ENCODE assay signal across 9 cellular contexts in the genomic region with DNA sequence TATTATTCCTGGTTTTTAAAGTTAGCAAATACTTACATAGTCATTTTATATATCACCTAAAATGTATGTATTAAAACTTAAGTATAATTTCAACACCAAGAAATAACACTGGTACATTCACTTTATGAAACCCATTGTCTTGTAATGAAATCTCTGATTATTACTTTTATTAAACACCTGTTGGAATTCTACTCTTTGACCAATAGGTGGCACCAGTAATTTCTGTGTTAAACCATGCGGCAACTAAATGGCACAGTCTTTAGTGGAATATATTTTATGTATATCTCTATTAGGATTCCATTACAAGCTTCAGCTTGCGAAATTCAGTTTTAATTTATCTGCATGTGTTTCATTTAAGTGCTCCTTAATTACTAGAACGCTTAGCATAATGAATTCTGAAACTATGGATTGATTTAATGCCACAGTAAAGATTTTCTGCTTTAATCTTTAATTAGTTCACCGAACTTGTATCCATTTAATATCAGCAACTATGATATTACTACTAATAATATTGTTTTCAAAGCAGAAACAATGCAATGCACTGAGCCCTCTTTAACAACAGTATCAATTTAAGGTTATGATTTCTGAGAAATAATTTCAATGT.
DNase-seq lines count a peak whose midpoint lies in the region; ATAC-seq and TF ChIP-seq lines count a peak whose summit lies in the region.
"Had no signal": no experiment of that assay in that cellular context is flagged by ENCODE, and none has a peak within 500 bp of the region (broad histone marks: within the 10 kb centered on the region; RNA-seq: fewer than 3 reads in every experiment).

No MANE protein-coding gene starts in this region.

- no peak for TF ChIP-seq POLR2A in lower leg skin (IDR thresholded peaks at IDR 0.05)

- WGBS in lower leg skin, 2 donors: 29 to 31% methylated on average over 4 of the region's 4 CpGs

- H3K9me3 ChIP-seq in adipocyte (ENCODE audit: control insufficient read depth, low read length): no peaks in the 10 kb centered on the region

- H2AFZ ChIP-seq in GM23338: no peak overlapping the region

- no peak overlapping the region for H3K27ac Mint-ChIP-seq in GM23338
- H3K27ac Mint-ChIP-seq: activated B cell treated with CpG ODN at 0.5 μM for 24 hours had no signal

- no peaks in the 10 kb centered on the region for H3F3A ChIP-seq in GM23338 (replicated peaks; ENCODE audit: low read depth)

- H3K27me3 ChIP-seq in GM23338 (ENCODE audit: insufficient read depth) (no peaks in the 10 kb centered on the region), adipocyte (replicated peaks; ENCODE audit: control insufficient read depth, insufficient read depth, low read length) (no peaks in the 10 kb centered on the region)

- H3K4me3 ChIP-seq in GM23338 (no peak overlapping the region), adipocyte (ENCODE audit: low read length) (no peak overlapping the region), lower leg skin (ENCODE audit: low read depth, poor library complexity, severe bottlenecking) (no peak overlapping the region)

- peak; percentile 44 for DNase-seq in G401 (ENCODE audit: low spot score)
- DNase-seq in GM23338 (ENCODE audit: low spot score): peak; percentile 62
- peak; percentile 67 for DNase-seq in NCI-H1092 treated with DMSO at 0.1 percent for 48 hours (lab: John Stamatoyannopoulos, UW)
- DNase-seq in adipocyte (ENCODE audit: low read depth): peak; percentile 83
- DNase-seq in left kidney (ENCODE audit: low read depth, low spot score): peak; percentile 68
- DNase-seq in lower leg skin (ENCODE audit: low spot score in 2 of 2): no peak
- no peak for DNase-seq in effector CD4-positive, alpha-beta T cell
- DNase-seq: activated B cell treated with CpG ODN at 0.5 μM for 24 hours had no signal

- no peaks in the 10 kb centered on the region for H3K79me2 ChIP-seq in GM23338 (replicated peaks; ENCODE audit: insufficient read depth)

- in situ Hi-C loops in G401 (cut with HindIII; ENCODE audit: low sequenced_read_pairs): no loop called here

- H3K9ac ChIP-seq in adipocyte (ENCODE audit: low read length): no peak overlapping the region

- H3K4me3 Mint-ChIP-seq in GM23338: no peak overlapping the region
- H3K4me3 Mint-ChIP-seq: activated B cell treated with CpG ODN at 0.5 μM for 24 hours had no signal

- no peaks in the 10 kb centered on the region for H3K9me3 Mint-ChIP-seq in GM23338
- H3K9me3 Mint-ChIP-seq: activated B cell treated with CpG ODN at 0.5 μM for 24 hours had no signal

- H3K36me3 ChIP-seq in GM23338 (ENCODE audit: insufficient read depth) (no peaks in the 10 kb centered on the region), adipocyte (ENCODE audit: control insufficient read depth, insufficient read depth, low read length, severe bottlenecking) (no peaks in the 10 kb centered on the region)

- H4K20me1 ChIP-seq in GM23338 (replicated peaks; ENCODE audit: insufficient read depth): no peaks in the 10 kb centered on the region

- no peaks in the 10 kb centered on the region for H3K9me2 ChIP-seq in GM23338 (ENCODE audit: insufficient read depth)

- no peaks in the 10 kb centered on the region for H3K36me3 Mint-ChIP-seq in GM23338 (ENCODE audit: low read depth)

- intact Hi-C loops in lower leg skin (cut with DNase I; ENCODE audit: low total_unique reads): no loop called here

- no peaks in the 10 kb centered on the region for H3K27me3 Mint-ChIP-seq in GM23338 (ENCODE audit: insufficient read depth, low read depth, poor library complexity)
- H3K27me3 Mint-ChIP-seq: activated B cell treated with CpG ODN at 0.5 μM for 24 hours had no signal

- no peak overlapping the region for H3K27ac ChIP-seq in GM23338 (ENCODE audit: low read depth)

- H3K4me1 ChIP-seq in GM23338 (ENCODE audit: insufficient read depth): no peaks in the 10 kb centered on the region
- H3K4me1 ChIP-seq in adipocyte (ENCODE audit: control insufficient read depth, insufficient read depth, low read length): peaks cover 2% of the 10 kb centered on the region

- TF ChIP-seq CTCF in GM23338 (conservative IDR thresholded peaks at IDR 0.05; ENCODE audit: low read depth in 2 of 2) (peak; percentile 60 to 86), lower leg skin (IDR thresholded peaks at IDR 0.05) (no peak)

- ATAC-seq in GM23338 (no peak), HG03520 (IDR thresholded peaks at IDR 0.05; ENCODE audit: unreplicated experiment) (no peak)

- peaks cover 5% of the 10 kb centered on the region; the same call in 1 of the 3 replicates for H3K4me1 Mint-ChIP-seq in GM23338
- H3K4me1 Mint-ChIP-seq: activated B cell treated with CpG ODN at 0.5 μM for 24 hours had no signal

- no peak overlapping the region for H3K4me2 ChIP-seq in GM23338

TF ChIP-seq in GM23338, 12 proteins besides CTCF, POLR2A, EP300 and RAD21 (continues in another document):
- TF ChIP-seq JUNB (IDR thresholded peaks at IDR 0.05; ENCODE audit: unreplicated experiment) (no peak), EZH2 (IDR thresholded peaks at IDR 0.05; ENCODE audit: low read depth, unreplicated experiment) (no peak), ZNF114 (CRISPR knock-in tag; IDR thresholded peaks at IDR 0.05) (no peak), POLR2AphosphoS5 (IDR thresholded peaks at IDR 0.05; ENCODE audit: low read depth) (no peak), CREB1 (CRISPR knock-in tag; IDR thresholded peaks at IDR 0.05; ENCODE audit: low read depth) (no peak), NANOG (IDR thresholded peaks at IDR 0.05; ENCODE audit: borderline replicate concordance) (no peak)
- TF ChIP-seq, protein P1, sequence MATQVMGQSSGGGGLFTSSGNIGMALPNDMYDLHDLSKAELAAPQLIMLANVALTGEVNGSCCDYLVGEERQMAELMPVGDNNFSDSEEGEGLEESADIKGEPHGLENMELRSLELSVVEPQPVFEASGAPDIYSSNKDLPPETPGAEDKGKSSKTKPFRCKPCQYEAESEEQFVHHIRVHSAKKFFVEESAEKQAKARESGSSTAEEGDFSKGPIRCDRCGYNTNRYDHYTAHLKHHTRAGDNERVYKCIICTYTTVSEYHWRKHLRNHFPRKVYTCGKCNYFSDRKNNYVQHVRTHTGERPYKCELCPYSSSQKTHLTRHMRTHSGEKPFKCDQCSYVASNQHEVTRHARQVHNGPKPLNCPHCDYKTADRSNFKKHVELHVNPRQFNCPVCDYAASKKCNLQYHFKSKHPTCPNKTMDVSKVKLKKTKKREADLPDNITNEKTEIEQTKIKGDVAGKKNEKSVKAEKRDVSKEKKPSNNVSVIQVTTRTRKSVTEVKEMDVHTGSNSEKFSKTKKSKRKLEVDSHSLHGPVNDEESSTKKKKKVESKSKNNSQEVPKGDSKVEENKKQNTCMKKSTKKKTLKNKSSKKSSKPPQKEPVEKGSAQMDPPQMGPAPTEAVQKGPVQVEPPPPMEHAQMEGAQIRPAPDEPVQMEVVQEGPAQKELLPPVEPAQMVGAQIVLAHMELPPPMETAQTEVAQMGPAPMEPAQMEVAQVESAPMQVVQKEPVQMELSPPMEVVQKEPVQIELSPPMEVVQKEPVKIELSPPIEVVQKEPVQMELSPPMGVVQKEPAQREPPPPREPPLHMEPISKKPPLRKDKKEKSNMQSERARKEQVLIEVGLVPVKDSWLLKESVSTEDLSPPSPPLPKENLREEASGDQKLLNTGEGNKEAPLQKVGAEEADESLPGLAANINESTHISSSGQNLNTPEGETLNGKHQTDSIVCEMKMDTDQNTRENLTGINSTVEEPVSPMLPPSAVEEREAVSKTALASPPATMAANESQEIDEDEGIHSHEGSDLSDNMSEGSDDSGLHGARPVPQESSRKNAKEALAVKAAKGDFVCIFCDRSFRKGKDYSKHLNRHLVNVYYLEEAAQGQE (IDR thresholded peaks at IDR 0.05; ENCODE audit: unreplicated experiment): no peak
- TF ChIP-seq, protein P2, sequence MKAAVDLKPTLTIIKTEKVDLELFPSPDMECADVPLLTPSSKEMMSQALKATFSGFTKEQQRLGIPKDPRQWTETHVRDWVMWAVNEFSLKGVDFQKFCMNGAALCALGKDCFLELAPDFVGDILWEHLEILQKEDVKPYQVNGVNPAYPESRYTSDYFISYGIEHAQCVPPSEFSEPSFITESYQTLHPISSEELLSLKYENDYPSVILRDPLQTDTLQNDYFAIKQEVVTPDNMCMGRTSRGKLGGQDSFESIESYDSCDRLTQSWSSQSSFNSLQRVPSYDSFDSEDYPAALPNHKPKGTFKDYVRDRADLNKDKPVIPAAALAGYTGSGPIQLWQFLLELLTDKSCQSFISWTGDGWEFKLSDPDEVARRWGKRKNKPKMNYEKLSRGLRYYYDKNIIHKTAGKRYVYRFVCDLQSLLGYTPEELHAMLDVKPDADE (IDR thresholded peaks at IDR 0.05): no peak

Comparison
In these comparisons a context has a peak if more than half of its experiments do, and no peak if none do; other contexts are left out.
1. DNase-seq: peak in G401 (single experiment), GM23338 (single experiment), NCI-H1092 treated with DMSO at 0.1 percent for 48 hours (single experiment), adipocyte (single experiment) and left kidney (single experiment); none in lower leg skin (0 of 2) and effector CD4-positive, alpha-beta T cell (single experiment).
2. CTCF ChIP-seq: peak in GM23338 (2 of 2); none in lower leg skin (0 of 3).